Comparison of ENCODE assay signal across 12 cellular contexts in genomic region chr4:176635372-176636261, GRCh38.
DNase-seq lines count a peak whose midpoint lies in the region; ATAC-seq and TF ChIP-seq lines count a peak whose summit lies in the region.
"Had no signal": no experiment of that assay in that cellular context is flagged by ENCODE, and none has a peak within 500 bp of the region (broad histone marks: within the 10 kb centered on the region; RNA-seq: fewer than 3 reads in every experiment).

No MANE protein-coding gene starts in this region.

- H4K20me1 ChIP-seq in PC-9 (ENCODE audit: insufficient read depth) (no peaks in the 10 kb centered on the region), fibroblast of lung (ENCODE audit: control insufficient read depth, extremely low read depth, insufficient read depth, low read length) (no peaks in the 10 kb centered on the region), smooth muscle cell (ENCODE audit: low read depth) (no peaks in the 10 kb centered on the region)

- BruUV-seq in PC-9 (replicated peaks; lab: Mats Ljungman, UMichigan) = no TSS peak

- H3K4me1 ChIP-seq in PC-9 (replicated peaks; ENCODE audit: insufficient read depth) (peaks cover 7% of the 10 kb centered on the region), fibroblast of lung (ENCODE audit: control insufficient read depth, extremely low read depth, insufficient read depth, low read length) (no peaks in the 10 kb centered on the region), smooth muscle cell (ENCODE audit: low read depth) (no peaks in the 10 kb centered on the region)

- intact Hi-C loops in PC-9 (cut with micrococcal nuclease; ENCODE audit: unreplicated experiment) = no loop called here

- 0 out of 2 replicates have a peak overlapping the region, but pooled peaks have one; percentile 43 for H2AFZ ChIP-seq in PC-9
- H2AFZ ChIP-seq in fibroblast of lung (ENCODE audit: low read length) = no peak overlapping the region
- H2AFZ ChIP-seq in smooth muscle cell (ENCODE audit: low read depth) = no peak overlapping the region

- no peak for ATAC-seq in GM21390 (IDR thresholded peaks at IDR 0.05; ENCODE audit: unreplicated experiment)

- no peak for TF ChIP-seq CTCF in PC-9 (conservative IDR thresholded peaks at IDR 0.05)
- no peak for TF ChIP-seq CTCF in fibroblast of lung (conservative IDR thresholded peaks at IDR 0.05 in 1 of 2, IDR thresholded peaks at IDR 0.05 in 1 of 2; ENCODE audit: low read depth in 1 of 2, low read length in 2 of 2)
- peak; percentile 32 for TF ChIP-seq CTCF in retinal pigment epithelial cell (conservative IDR thresholded peaks at IDR 0.05; ENCODE audit: low read depth, low read length)
- TF ChIP-seq CTCF in smooth muscle cell (IDR thresholded peaks at IDR 0.05; ENCODE audit: borderline replicate concordance, insufficient read depth, poor library complexity, severe bottlenecking) = no peak

- no peaks in the 10 kb centered on the region for H3F3A ChIP-seq in PC-9 (ENCODE audit: insufficient read depth, low read depth)
- H3F3A ChIP-seq in smooth muscle cell (ENCODE audit: low read depth) = no peaks in the 10 kb centered on the region

- H3K9me3 ChIP-seq in PC-9 (ENCODE audit: insufficient read depth, low read depth) (no peaks in the 10 kb centered on the region; the same call in 1 of the 2 replicates), fibroblast of lung (ENCODE audit: control insufficient read depth, insufficient read depth, low read depth, low read length) (no peaks in the 10 kb centered on the region), smooth muscle cell (replicated peaks; ENCODE audit: low read depth) (no peaks in the 10 kb centered on the region)
- H3K9me3 ChIP-seq: SJSA1 had no signal

- peak; percentile 16 for DNase-seq in NCI-H1436 (lab: John Stamatoyannopoulos, UW)
- no peak for DNase-seq in NCI-H1436 treated with DMSO at 0.1 percent for 48 hours (lab: John Stamatoyannopoulos, UW)
- DNase-seq in PC-9 = peak; percentile 20 to 37
- DNase-seq in fibroblast of lung (ENCODE audit: low read depth in 2 of 2) = peak; percentile 83 to 86
- DNase-seq in retinal pigment epithelial cell (ENCODE audit: low read depth) = peak; percentile 50
- DNase-seq in smooth muscle cell (lab: John Stamatoyannopoulos, UW; ENCODE audit: unreplicated experiment) = no peak
- no peak for DNase-seq in amygdala (lab: John Stamatoyannopoulos, UW)
- DNase-seq: activated CD4-positive, alpha-beta T cell treated with anti-CD3 and anti-CD28 coated beads for 48 hours; activated naive CD4-positive, alpha-beta T cell treated with anti-CD3 and anti-CD28 coated beads, Interleukin-2, amount 50 U/mL, for 16 hours; NCI-H2029 treated with DMSO at 0.1 percent for 48 hours had no signal

- CTCF ChIA-PET in PC-9 (lab: Charles Lee) = no interaction called here

- no peaks in the 10 kb centered on the region for H3K36me3 ChIP-seq in PC-9 (ENCODE audit: low read depth)
- H3K36me3 ChIP-seq in fibroblast of lung (ENCODE audit: control insufficient read depth, insufficient read depth, low read length) = no peaks in the 10 kb centered on the region
- H3K36me3 ChIP-seq in smooth muscle cell (ENCODE audit: low read depth) = no peaks in the 10 kb centered on the region
- H3K36me3 ChIP-seq: SJSA1 had no signal

- POLR2A ChIA-PET in PC-9 (lab: Charles Lee; ENCODE audit: unreplicated experiment) = interaction anchor here (0.7 kb wide), 1 partner anchor 129 kb away, joined by 4 read pairs; no protein-coding TSS in a partner anchor

- H3K4me2 ChIP-seq in PC-9 = peak overlapping the region; percentile 40
- H3K4me2 ChIP-seq in fibroblast of lung (ENCODE audit: extremely low read depth, insufficient read depth, low read length) = no peak overlapping the region
- H3K4me2 ChIP-seq in smooth muscle cell = no peak overlapping the region

- no peak overlapping the region for H3K27ac ChIP-seq in PC-9
- peak overlapping the region; percentile 15 for H3K27ac ChIP-seq in fibroblast of lung (ENCODE audit: insufficient read depth, low read length)
- H3K27ac ChIP-seq in smooth muscle cell (ENCODE audit: low read depth) = no peak overlapping the region
- H3K27ac ChIP-seq: SJSA1 had no signal

- no peak overlapping the region for H3K9ac ChIP-seq in fibroblast of lung (ENCODE audit: insufficient read depth, low read length)
- no peak overlapping the region for H3K9ac ChIP-seq in smooth muscle cell (ENCODE audit: low read depth)

- WGBS in smooth muscle cell (ENCODE audit: low lambda C conversion rate) = 60% methylated on average over 8 of the region's 8 CpGs

- H3K4me3 ChIP-seq in PC-9 = no peak overlapping the region
- no peak overlapping the region for H3K4me3 ChIP-seq in fibroblast of lung (replicated peaks in 1 of 4; ENCODE audit: control extremely low read depth in 1 of 4, insufficient read depth in 1 of 4, low read depth in 3 of 4, low read length in 4 of 4)
- H3K4me3 ChIP-seq in retinal pigment epithelial cell (ENCODE audit: low read length) = no peak overlapping the region
- H3K4me3 ChIP-seq in smooth muscle cell = no peak overlapping the region
- H3K4me3 ChIP-seq: SJSA1 had no signal

- H3K9me2 ChIP-seq in PC-9 (ENCODE audit: insufficient read depth) = no peaks in the 10 kb centered on the region

- H3K79me2 ChIP-seq in PC-9 (ENCODE audit: low read depth) (no peaks in the 10 kb centered on the region), fibroblast of lung (ENCODE audit: control insufficient read depth, insufficient read depth, low read length) (no peaks in the 10 kb centered on the region), smooth muscle cell (ENCODE audit: low read depth) (no peaks in the 10 kb centered on the region)

- H3K27me3 ChIP-seq in PC-9 (ENCODE audit: insufficient read depth, low read depth) (no peaks in the 10 kb centered on the region), fibroblast of lung (ENCODE audit: control insufficient read depth, insufficient read depth, low read length) (no peaks in the 10 kb centered on the region), smooth muscle cell (ENCODE audit: low read depth) (no peaks in the 10 kb centered on the region)
- H3K27me3 ChIP-seq: SJSA1 had no signal

Comparison
In these comparisons a context has a peak if more than half of its experiments do, and no peak if none do; other contexts are left out.
1. DNase-seq: peak in NCI-H1436 (single experiment), PC-9 (2 of 2), fibroblast of lung (2 of 2) and retinal pigment epithelial cell (single experiment); none in NCI-H1436 treated with DMSO at 0.1 percent for 48 hours (single experiment), smooth muscle cell (single experiment) and amygdala (0 of 56).